1 cellular context compared by ENCODE assay signal in genomic region chr12:75480469-75480949, GRCh38.
TF ChIP-seq lines count a peak whose summit lies in the region.

GLIPR1 (plus strand) TSS chr12:75480755; CDS start chr12:75480881, 126 bp downstream.

TF ChIP-seq in GM12878, 131 proteins besides CTCF, POLR2A, EP300 and RAD21 (continued from another document):
- TF ChIP-seq ZNF592 (IDR thresholded peaks at IDR 0.05) (no peak), SUZ12 (IDR thresholded peaks at IDR 0.05; ENCODE audit: unreplicated experiment) (no peak), SMAD5 (IDR thresholded peaks at IDR 0.05; ENCODE audit: low read depth) (0 out of 2 replicates have a peak, but pooled peaks have one; percentile 40), HDGF (IDR thresholded peaks at IDR 0.05) (no peak), RB1 (IDR thresholded peaks at IDR 0.05; ENCODE audit: borderline replicate concordance) (no peak), IRF3 (IDR thresholded peaks at IDR 0.05) (no peak), MYC (IDR thresholded peaks at IDR 0.05; ENCODE audit: insufficient read depth, insufficient read length, insufficient replicate concordance, low read length, severe bottlenecking) (no peak), E2F4 (IDR thresholded peaks at IDR 0.05; ENCODE audit: low read depth, low read length) (no peak), NFIC (IDR thresholded peaks at IDR 0.05; ENCODE audit: low read depth, low read length) (peak; percentile 59), PML (IDR thresholded peaks at IDR 0.05; ENCODE audit: low read length) (peak; percentile 94), TAF1 (IDR thresholded peaks at IDR 0.05; ENCODE audit: borderline replicate concordance, low read depth, low read length) (peak; percentile 91), TARDBP (IDR thresholded peaks at IDR 0.05; ENCODE audit: borderline replicate concordance) (no peak), CHD1 (IDR thresholded peaks at IDR 0.05; ENCODE audit: low read depth, low read length) (no peak), EZH2 (IDR thresholded peaks at IDR 0.05; ENCODE audit: borderline replicate concordance, control insufficient read depth, low read depth, low read length) (no peak), NFXL1 (IDR thresholded peaks at IDR 0.05; ENCODE audit: borderline replicate concordance) (no peak), ESRRA (IDR thresholded peaks at IDR 0.05; ENCODE audit: low read length) (no peak), BCL11A (IDR thresholded peaks at IDR 0.05; ENCODE audit: low read depth, low read length) (0 out of 2 replicates have a peak, but pooled peaks have one; percentile 24), SRF (IDR thresholded peaks at IDR 0.05; ENCODE audit: low read depth in 2 of 2, low read length in 2 of 2) (peak; percentile 67 to 95), CBX3 (IDR thresholded peaks at IDR 0.05; ENCODE audit: borderline replicate concordance, low read depth) (no peak), ZSCAN29 (IDR thresholded peaks at IDR 0.05) (no peak), MLLT1 (IDR thresholded peaks at IDR 0.05) (no peak), POLR2AphosphoS5 (IDR thresholded peaks at IDR 0.05; ENCODE audit: low read length) (peak; percentile 97), NFYA (IDR thresholded peaks at IDR 0.05; ENCODE audit: borderline replicate concordance, low read depth, low read length) (no peak), PRDM15 (CRISPR knock-in tag; IDR thresholded peaks at IDR 0.05) (no peak), HCFC1 (IDR thresholded peaks at IDR 0.05; ENCODE audit: low read length) (no peak), SKIL (IDR thresholded peaks at IDR 0.05; ENCODE audit: low read depth, poor library complexity, severe bottlenecking) (peak; percentile 31), STAT3 (IDR thresholded peaks at IDR 0.05; ENCODE audit: low read depth, low read length) (no peak), ZBED1 (IDR thresholded peaks at IDR 0.05; ENCODE audit: borderline replicate concordance) (no peak), EGR1 (IDR thresholded peaks at IDR 0.05; ENCODE audit: borderline replicate concordance in 1 of 2, low read depth in 2 of 2, low read length in 2 of 2) (no peak), POLR2AphosphoS2 (IDR thresholded peaks at IDR 0.05; ENCODE audit: low read depth, low read length) (peak; percentile 65; the same call in 1 of the 2 replicates), ATF2 (IDR thresholded peaks at IDR 0.05; ENCODE audit: low read length) (peak; percentile 59), SUPT20H (IDR thresholded peaks at IDR 0.05; ENCODE audit: borderline replicate concordance, control insufficient read depth, low read depth, low read length) (no peak), SIN3A (IDR thresholded peaks at IDR 0.05; ENCODE audit: low read depth, low read length) (0 out of 2 replicates have a peak, but pooled peaks have one; percentile 9), PAX8 (IDR thresholded peaks at IDR 0.05) (no peak), RUNX3 (IDR thresholded peaks at IDR 0.05; ENCODE audit: low read length) (peak; percentile 69), NKRF (conservative IDR thresholded peaks at IDR 0.05) (0 out of 2 replicates have a peak, but pooled peaks have one; percentile 21), CREB1 (IDR thresholded peaks at IDR 0.05; ENCODE audit: low read depth) (peak; percentile 92)
